In the genomic region with DNA sequence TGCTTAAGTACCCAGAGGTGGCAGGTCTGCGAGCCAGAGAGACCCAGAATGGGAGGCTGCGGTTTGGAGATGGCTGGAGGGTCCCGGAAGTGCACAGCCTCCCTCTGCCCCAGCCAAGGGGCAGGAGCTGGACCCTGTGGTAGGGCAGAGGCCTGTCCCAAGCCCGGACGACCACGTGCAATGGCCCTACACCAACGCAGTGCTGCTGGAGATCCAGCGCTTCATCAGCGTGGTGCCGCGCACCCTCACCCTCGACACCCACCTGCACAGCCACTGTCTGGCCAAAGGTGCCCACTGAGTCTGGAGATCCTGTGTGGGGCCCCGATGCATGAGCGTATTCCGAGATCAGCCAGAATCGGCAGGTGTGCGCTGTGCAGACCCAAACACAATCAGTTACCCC, we compare ENCODE assay signal across 37 cellular contexts. TPM values are rescaled to one million over a fixed set of nuclear protein-coding genes. Genes with fewer than 3 reads are reported as not detected.
"Had no signal": no experiment of that assay in that cellular context is flagged by ENCODE, and none has a peak within 500 bp of the region (broad histone marks: within the 10 kb centered on the region; RNA-seq: fewer than 3 reads in every experiment).

No MANE protein-coding gene starts in this region.

- H3K4me1 ChIP-seq: foreskin keratinocyte, gastrocnemius medialis had no signal

- H3K4me3 ChIP-seq: coronary artery had no signal

- H3K4me3 Mint-ChIP-seq: activated CD8-positive, alpha-beta memory T cell treated with anti-CD3 and anti-CD28 coated beads, Interleukin-2, amount 10 ng/mL, durations not matched to agents 7 days and 5 days had no signal

- H3K27me3 Mint-ChIP-seq: activated CD4-positive, alpha-beta memory T cell treated with anti-CD3 and anti-CD28 coated beads for 36 hours; activated naive CD4-positive, alpha-beta T cell treated with anti-CD3 and anti-CD28 coated beads, Interleukin-2, amount 50 U/mL, for 24 hours had no signal

- H3K36me3 Mint-ChIP-seq: activated CD4-positive, alpha-beta memory T cell treated with anti-CD3 and anti-CD28 coated beads for 36 hours; activated CD8-positive, alpha-beta memory T cell treated with anti-CD3 and anti-CD28 coated beads, Interleukin-2, amount 10 ng/mL, durations not matched to agents 7 days and 5 days; activated naive CD4-positive, alpha-beta T cell treated with anti-CD3 and anti-CD28 coated beads, Interleukin-2, amount 50 U/mL, for 24 hours had no signal

- H3K27ac ChIP-seq: brain microvascular endothelial cell, coronary artery, dorsolateral prefrontal cortex, esophagus muscularis mucosa, foreskin keratinocyte, gastrocnemius medialis, heart left ventricle, VCaP had no signal

- H3K27me3 ChIP-seq: brain microvascular endothelial cell, esophagus muscularis mucosa, heart left ventricle had no signal

- H3K36me3 ChIP-seq: brain microvascular endothelial cell, esophagus muscularis mucosa, gastrocnemius medialis, heart left ventricle had no signal

- H3K9me3 ChIP-seq: esophagus muscularis mucosa, gastrocnemius medialis, heart left ventricle had no signal

- H3K27ac Mint-ChIP-seq: activated B cell treated with CpG ODN at 0.5 μM for 24 hours; activated CD4-positive, alpha-beta memory T cell treated with anti-CD3 and anti-CD28 coated beads for 36 hours; activated CD8-positive, alpha-beta memory T cell treated with anti-CD3 and anti-CD28 coated beads, Interleukin-2, amount 10 ng/mL, durations not matched to agents 7 days and 5 days; activated CD8-positive, alpha-beta T cell treated with anti-CD3 and anti-CD28 coated beads, Interleukin-2, amount 10 ng/mL, durations not matched to agents 7 days and 5 days; activated naive CD4-positive, alpha-beta T cell treated with anti-CD3 and anti-CD28 coated beads for 36 hours; activated T-helper 1 cell treated with anti-CD3 and anti-CD28 coated beads, Interleukin-12 subunit alpha, Interleukin-12 subunit beta, Interleukin-2, Interleukin-4 antibody, amounts not matched to agents 30 ng/mL and 10 ng/mL and 1 ng/mL, durations not matched to agents 14 hours and 24 hours and 36 hours; activated T-helper 2 cell treated with anti-CD3 and anti-CD28 coated beads, Interferon-gamma antibody, Interleukin-2, Interleukin-4, amounts not matched to agents 10 μg/mL and 5 μg/mL and 100 μg/mL, durations not matched to agents 14 hours and 24 hours and 36 hours; dendritic cell treated with granulocyte-macrophage colony-stimulating factor and Interleukin-4, amounts not matched to agents 40 ng/mL and 50 ng/mL, for 4 days had no signal

- ATAC-seq: activated CD4-positive, CD25-positive, alpha-beta regulatory T cell treated with anti-CD3 and anti-CD28 coated beads, Interleukin-2, amount 50 U/mL, for 24 hours; activated CD8-positive, alpha-beta memory T cell treated with anti-CD3 and anti-CD28 coated beads, Interleukin-2, amount 10 ng/mL, durations not matched to agents 7 days and 5 days; activated CD8-positive, alpha-beta T cell treated with anti-CD3 and anti-CD28 coated beads, Interleukin-2, amount 10 ng/mL, durations not matched to agents 7 days and 5 days; foreskin keratinocyte; gastrocnemius medialis; heart left ventricle had no signal

- DNase-seq: activated B cell treated with CpG ODN at 0.5 μM for 24 hours; activated CD4-positive, alpha-beta memory T cell treated with anti-CD3 and anti-CD28 coated beads for 36 hours; activated CD4-positive, alpha-beta T cell treated with anti-CD3 and anti-CD28 coated beads for 48 hours; activated CD4-positive, alpha-beta T cell treated with anti-CD3 and anti-CD28 coated beads, Interleukin-2, amount 50 U/mL, for 1 hour; activated CD8-positive, alpha-beta memory T cell treated with anti-CD3 and anti-CD28 coated beads, Interleukin-2, amount 10 ng/mL, durations not matched to agents 7 days and 5 days; activated CD8-positive, alpha-beta memory T cell treated with anti-CD3 and anti-CD28 coated beads, Interleukin-2, amount 50 U/mL, for 4 hours; activated CD8-positive, alpha-beta T cell treated with anti-CD3 and anti-CD28 coated beads, Interleukin-2, amount 10 ng/mL, durations not matched to agents 7 days and 5 days; activated effector memory CD4-positive, alpha-beta T cell treated with anti-CD3 and anti-CD28 coated beads, Interleukin-2, amount 50 U/mL, for 16 hours; activated naive CD4-positive, alpha-beta T cell treated with anti-CD3 and anti-CD28 coated beads for 36 hours; activated T-cell treated with anti-CD3 and anti-CD28 coated beads, Interleukin-2, amount 50 U/mL, for 1 hour; activated T-cell treated with anti-CD3 and anti-CD28 coated beads, Interleukin-2, amount 50 U/mL, for 48 hours; amniotic stem cell; anterior cingulate cortex; brain microvascular endothelial cell; dorsolateral prefrontal cortex; effector memory CD4-positive, alpha-beta T cell; erythroblast; foreskin keratinocyte; gastrocnemius medialis; glutamatergic neuron; heart left ventricle; T-helper 1 cell; T1000 had no signal

RNA-seq across cellular contexts. Expression of a gene that starts 22.8 kb away (rescaled TPM):
- total RNA-seq: activated B cell treated with CpG ODN at 0.5 μM for 24 hours; activated CD4-positive, alpha-beta memory T cell treated with anti-CD3 and anti-CD28 coated beads for 36 hours; activated CD8-positive, alpha-beta memory T cell treated with anti-CD3 and anti-CD28 coated beads for 36 hours; activated CD8-positive, alpha-beta memory T cell treated with anti-CD3 and anti-CD28 coated beads, Interleukin-2, amount 10 ng/mL, durations not matched to agents 7 days and 5 days; activated CD8-positive, alpha-beta T cell treated with anti-CD3 and anti-CD28 coated beads, Interleukin-2, amount 10 ng/mL, durations not matched to agents 7 days and 5 days; activated naive CD4-positive, alpha-beta T cell treated with anti-CD3 and anti-CD28 coated beads for 36 hours; activated T-helper 1 cell treated with anti-CD3 and anti-CD28 coated beads, Interleukin-12 subunit alpha, Interleukin-12 subunit beta, Interleukin-2, Interleukin-4 antibody, amounts not matched to agents 30 ng/mL and 10 ng/mL and 1 ng/mL, durations not matched to agents 14 hours and 24 hours and 36 hours; activated T-helper 2 cell treated with anti-CD3 and anti-CD28 coated beads, Interferon-gamma antibody, Interleukin-2, Interleukin-4, amounts not matched to agents 10 μg/mL and 5 μg/mL and 100 μg/mL, durations not matched to agents 14 hours and 24 hours and 36 hours; astrocyte; bronchial epithelial cell; cardiac septum; cerebellum; dorsolateral prefrontal cortex; esophagus muscularis mucosa; foreskin keratinocyte; gastrocnemius medialis; heart left ventricle; T-helper 2 cell treated with Interferon-gamma antibody and Interleukin-4, amounts not matched to agents 100 ng/mL and 5 ng/mL, for 36 hours had no signal

RNA-seq across cellular contexts. Expression of a gene that starts 48.8 kb away (rescaled TPM):
- total RNA-seq: activated B cell treated with CpG ODN at 0.5 μM for 24 hours; activated CD4-positive, alpha-beta memory T cell treated with anti-CD3 and anti-CD28 coated beads for 36 hours; activated CD8-positive, alpha-beta memory T cell treated with anti-CD3 and anti-CD28 coated beads for 36 hours; activated CD8-positive, alpha-beta memory T cell treated with anti-CD3 and anti-CD28 coated beads, Interleukin-2, amount 10 ng/mL, durations not matched to agents 7 days and 5 days; activated CD8-positive, alpha-beta T cell treated with anti-CD3 and anti-CD28 coated beads, Interleukin-2, amount 10 ng/mL, durations not matched to agents 7 days and 5 days; activated naive CD4-positive, alpha-beta T cell treated with anti-CD3 and anti-CD28 coated beads for 36 hours; activated T-helper 1 cell treated with anti-CD3 and anti-CD28 coated beads, Interleukin-12 subunit alpha, Interleukin-12 subunit beta, Interleukin-2, Interleukin-4 antibody, amounts not matched to agents 30 ng/mL and 10 ng/mL and 1 ng/mL, durations not matched to agents 14 hours and 24 hours and 36 hours; activated T-helper 2 cell treated with anti-CD3 and anti-CD28 coated beads, Interferon-gamma antibody, Interleukin-2, Interleukin-4, amounts not matched to agents 10 μg/mL and 5 μg/mL and 100 μg/mL, durations not matched to agents 14 hours and 24 hours and 36 hours; astrocyte; bronchial epithelial cell; cardiac septum; cerebellum; dorsolateral prefrontal cortex; esophagus muscularis mucosa; foreskin keratinocyte; gastrocnemius medialis; heart left ventricle; T-helper 2 cell treated with Interferon-gamma antibody and Interleukin-4, amounts not matched to agents 100 ng/mL and 5 ng/mL, for 36 hours had no signal

RNA-seq across cellular contexts. Expression of a gene that starts 56.0 kb away (rescaled TPM):
- total RNA-seq: activated B cell treated with CpG ODN at 0.5 μM for 24 hours; activated CD8-positive, alpha-beta memory T cell treated with anti-CD3 and anti-CD28 coated beads for 36 hours had no signal
